In the genomic region with DNA sequence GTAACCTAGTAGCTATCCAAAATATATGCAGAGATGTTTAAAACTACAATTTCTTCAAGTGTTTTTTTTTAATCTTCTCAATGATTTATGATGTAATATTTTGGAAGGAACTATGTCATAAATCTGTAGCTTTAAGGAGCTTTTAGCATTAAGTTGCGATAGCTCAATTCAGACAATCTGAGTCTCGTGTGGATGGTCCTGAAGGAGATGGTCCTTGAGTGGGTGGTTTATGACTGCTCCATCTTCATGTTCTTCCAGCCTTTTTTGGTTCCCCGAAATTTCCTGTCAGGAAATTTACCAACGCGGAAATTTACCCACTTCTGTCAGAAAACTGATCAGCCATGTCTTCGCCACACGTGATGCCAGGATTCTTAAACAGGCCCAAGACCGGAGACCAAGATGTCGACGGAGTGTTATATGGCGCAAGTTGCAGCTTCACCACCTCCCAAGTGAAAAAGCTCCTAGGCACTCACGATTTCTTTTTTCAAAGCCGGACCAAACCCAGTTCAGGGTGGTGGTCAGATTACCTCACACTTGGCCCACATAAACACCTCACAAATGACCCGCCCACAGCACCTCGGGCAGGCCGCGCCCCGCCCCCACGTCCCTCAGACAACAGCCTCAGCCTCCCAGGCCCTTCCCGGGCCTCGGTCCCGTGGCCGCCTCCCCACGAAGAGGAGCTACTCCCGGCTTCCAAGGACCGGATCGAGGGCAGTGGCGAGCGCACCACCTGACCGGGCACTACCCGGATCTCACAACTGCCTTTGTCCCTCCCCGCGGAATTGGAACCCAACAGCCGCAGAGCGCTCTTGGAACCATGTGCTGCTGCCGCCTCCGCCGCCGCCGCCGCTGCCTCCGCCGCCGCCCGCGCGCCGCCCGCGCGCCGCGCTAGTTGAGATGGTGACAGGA, we compare ENCODE assay signal across 8 cellular contexts. TPM values are rescaled to one million over a fixed set of nuclear protein-coding genes. Genes with fewer than 3 reads are reported as not detected.
DNase-seq lines count a peak whose midpoint lies in the region; ATAC-seq and TF ChIP-seq lines count a peak whose summit lies in the region.

Gene MORC2 (minus strand): TSS at position 760 of the 909 bp plus-strand sequence. CDS start 885 bp downstream, outside the sequence.

- H3K27ac ChIP-seq in muscle layer of duodenum (ENCODE audit: low read length), result peak within 1 kb of the TSS; percentile 68
- H3K27ac ChIP-seq in uterus, result peak within 1 kb of the TSS; percentile 84 to 97

- H3K4me1 Mint-ChIP-seq in T-helper 1 cell treated with Interleukin-12 subunit alpha and Interleukin-12 subunit beta and Interleukin-4 antibody, amounts not matched to agents 30 μg/mL and 1 μg/mL, for 36 hours (ENCODE audit: low read depth), result peaks cover 63% of the 10 kb centered on the region

- H3K27me3 ChIP-seq in muscle layer of duodenum (ENCODE audit: low read depth, low read length) (no peaks in the 10 kb centered on the region), uterus (no peaks in the 10 kb centered on the region)

- H3K27ac Mint-ChIP-seq in T-helper 1 cell treated with Interleukin-12 subunit alpha and Interleukin-12 subunit beta and Interleukin-4 antibody, amounts not matched to agents 30 μg/mL and 1 μg/mL, for 36 hours, result peak within 1 kb of the TSS; percentile 99

- H3K4me3 Mint-ChIP-seq in T-helper 1 cell treated with Interleukin-12 subunit alpha and Interleukin-12 subunit beta and Interleukin-4 antibody, amounts not matched to agents 30 μg/mL and 1 μg/mL, for 36 hours, result peak within 1 kb of the TSS; percentile 97

- TF ChIP-seq POLR2A in uterus (IDR thresholded peaks at IDR 0.05), result no peak

- H3K9me3 ChIP-seq in muscle layer of duodenum (ENCODE audit: control insufficient read depth in 1 of 2, low read length in 2 of 2) (peaks cover 22 to 28% of the 10 kb centered on the region in 2 donors), uterus (peaks cover 0 to 33% of the 10 kb centered on the region in 2 donors)

- H3K4me1 ChIP-seq in muscle layer of duodenum (ENCODE audit: control insufficient read depth in 1 of 2, insufficient read depth in 2 of 2, low read length in 2 of 2) (peaks cover 10 to 31% of the 10 kb centered on the region in 2 donors), uterus (no peaks in the 10 kb centered on the region)

- intact Hi-C loops in uterus (cut with DNase I; ENCODE audit: low total_unique reads), result no loop called here

- H3K27me3 Mint-ChIP-seq in T-helper 1 cell treated with Interleukin-12 subunit alpha and Interleukin-12 subunit beta and Interleukin-4 antibody, amounts not matched to agents 30 μg/mL and 1 μg/mL, for 36 hours (ENCODE audit: low read depth), result no peaks in the 10 kb centered on the region

- peak; percentile 28 for DNase-seq in COLO829 (ENCODE audit: low spot score)
- DNase-seq in uterus, result peak; percentile 58 to 60
- no peak for DNase-seq in NCI-H1092 (lab: John Stamatoyannopoulos, UW)

- TF ChIP-seq CTCF in uterus (IDR thresholded peaks at IDR 0.05), result no peak

- H3K4me3 ChIP-seq in muscle layer of duodenum (ENCODE audit: low read depth in 1 of 2, low read length in 2 of 2) (peak within 1 kb of the TSS; percentile 88), uterus (peak within 1 kb of the TSS; percentile 64 to 98)

- peaks cover 22% of the 10 kb centered on the region for H3K9me3 Mint-ChIP-seq in T-helper 1 cell treated with Interleukin-12 subunit alpha and Interleukin-12 subunit beta and Interleukin-4 antibody, amounts not matched to agents 30 μg/mL and 1 μg/mL, for 36 hours

- H3K36me3 Mint-ChIP-seq in T-helper 1 cell treated with Interleukin-12 subunit alpha and Interleukin-12 subunit beta and Interleukin-4 antibody, amounts not matched to agents 30 μg/mL and 1 μg/mL, for 36 hours (ENCODE audit: low read depth), result peaks cover 52% of the 10 kb centered on the region

- ATAC-seq in GM19395 (IDR thresholded peaks at IDR 0.05; ENCODE audit: unreplicated experiment) (peak; percentile 46), HG03521 (IDR thresholded peaks at IDR 0.05; ENCODE audit: unreplicated experiment) (peak; percentile 7), esophagus mucosa (peak; percentile 49)

- H3K36me3 ChIP-seq in muscle layer of duodenum (ENCODE audit: control insufficient read depth in 1 of 2, insufficient read depth in 2 of 2, low read length in 2 of 2) (peaks cover 18 to 27% of the 10 kb centered on the region in 2 donors), uterus (no peaks in the 10 kb centered on the region)

RNA-seq across cellular contexts. Expression of gene MORC2, which starts in this region (rescaled TPM):
- 13.4 TPM for total RNA-seq in esophagus mucosa
- total RNA-seq in uterus, result 10 to 100 TPM in 2 of 4 donors, 1 to 10 TPM in 2; 5.6 to 27.3 (median 14.1) TPM
